Comparison of ENCODE assay signal across 8 cellular contexts in the genomic region with DNA sequence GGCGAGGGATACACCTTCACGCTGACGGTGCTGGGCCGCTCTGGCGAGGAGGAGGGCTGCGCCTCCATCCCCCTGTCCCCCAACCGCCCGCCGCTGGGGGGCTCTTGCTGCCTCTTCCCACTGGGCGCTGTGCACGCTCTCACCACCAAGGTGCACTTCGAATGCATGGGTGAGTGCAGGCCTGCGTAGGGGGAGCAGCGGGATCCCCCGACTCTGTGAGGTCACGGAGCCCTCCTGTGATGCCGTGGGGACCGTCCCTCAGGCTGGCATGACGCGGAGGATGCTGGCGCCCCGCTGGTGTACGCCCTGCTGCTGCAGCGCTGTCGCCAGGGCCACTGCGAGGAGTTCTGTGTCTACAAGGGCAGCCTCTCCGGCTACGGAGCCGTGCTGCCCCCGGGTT. TPM values are rescaled to one million over a fixed set of nuclear protein-coding genes. Genes with fewer than 3 reads are reported as not detected.
DNase-seq lines count a peak whose midpoint lies in the region; ATAC-seq and TF ChIP-seq lines count a peak whose summit lies in the region.
"Not testable (repeated sequence)": the region's sequence is repeated elsewhere in the genome, so short reads cannot be mapped to it uniquely, and the experiment has no call there.

No MANE protein-coding gene starts in this region.

- TF ChIP-seq CTCF in BE2C (IDR thresholded peaks at IDR 0.05; ENCODE audit: low read depth, low read length); brain microvascular endothelial cell (IDR thresholded peaks at IDR 0.05; ENCODE audit: low read depth, low read length, missing control alignments); mucosa of descending colon (IDR thresholded peaks at IDR 0.05); transverse colon (IDR thresholded peaks at IDR 0.05): not testable (repeated sequence)

- H3K27ac ChIP-seq in brain microvascular endothelial cell, transverse colon: not testable (repeated sequence)

- TF ChIP-seq EP300 in transverse colon (IDR thresholded peaks at IDR 0.05; ENCODE audit: low read depth), result not testable (repeated sequence)

- in situ Hi-C loops in brain microvascular endothelial cell (cut with HindIII; ENCODE audit: low pct_ligation_motif_present, low sequenced_read_pairs); transverse colon (cut with MboI; ENCODE audit: low pct_ligation_motif_present in 1 of 4, low pct_unique_long_range_greater_than_20kb in 1 of 4, low sequenced_read_pairs in 3 of 4): not testable (repeated sequence)

- not testable (repeated sequence) for TF ChIP-seq POLR2A in transverse colon (IDR thresholded peaks at IDR 0.05)

- no CpG with 5 or more reads among the region's 30 CpGs for WGBS in transverse colon (ENCODE audit: low coverage in 1 of 2), 2 donors

- not testable (repeated sequence) for ATAC-seq in left lobe of liver, mucosa of descending colon, sciatic nerve

- H3K4me1 ChIP-seq in BE2C; mucosa of descending colon (ENCODE audit: low read depth); transverse colon: not testable (repeated sequence)

- H3K27me3 ChIP-seq in BE2C; brain microvascular endothelial cell (replicated peaks); transverse colon: not testable (repeated sequence)

- not testable (repeated sequence) for H3K4me3 ChIP-seq in BE2C (ENCODE audit: low read depth, low read length); brain microvascular endothelial cell (ENCODE audit: low read depth, low read length); mucosa of descending colon; transverse colon

- DNase-seq in BE2C (peak; percentile 1), brain microvascular endothelial cell (peak; percentile 0), cardiac septum (ENCODE audit: low spot score) (peak; percentile 66), left lobe of liver (ENCODE audit: low spot score) (peak; percentile 16), mucosa of descending colon (peak in 2 of 3 donors; percentile 7 to 30), sciatic nerve (ENCODE audit: low spot score) (peak; percentile 40), transverse colon (peak; percentile 4)
- peak; percentile 1 for DNase-seq in activated CD4-positive, alpha-beta T cell treated with anti-CD3 and anti-CD28 coated beads for 48 hours

- intact Hi-C loops in cardiac septum (cut with DNase I); mucosa of descending colon (cut with DNase I, micrococcal nuclease); sciatic nerve (cut with DNase I); transverse colon (cut with DNase I; ENCODE audit: low total_unique reads): not testable (repeated sequence)

- not testable (repeated sequence) for H3K9me3 ChIP-seq in BE2C, mucosa of descending colon, transverse colon

- not testable (repeated sequence) for H3K36me3 ChIP-seq in BE2C; brain microvascular endothelial cell (replicated peaks); mucosa of descending colon (ENCODE audit: low read depth); transverse colon

RNA-seq across cellular contexts. Expression of a gene that starts 54.2 kb away (rescaled TPM):
- 3.1 TPM for polyA plus RNA-seq in BE2C (2012; ENCODE audit: insufficient read depth, insufficient read length, low read depth)
- total RNA-seq in cardiac septum (5.5 TPM), left lobe of liver (2.4 TPM), mucosa of descending colon (1 to 10 TPM; 4.1 to 8.8 (median 4.6) TPM), sciatic nerve (17.6 TPM), transverse colon (10 to 100 TPM in 1 of 4 donors, 1 to 10 TPM in 2, not detected in 1; 7.2 to 88.6 (median 8.3) TPM)

Comparison
In these comparisons a context has a peak if more than half of its experiments do, and no peak if none do; other contexts are left out.
1. DNase-seq: peak in every context shown above with its lines; median percentile 66 in cardiac septum; 40 in sciatic nerve; 18 in mucosa of descending colon; 16 in left lobe of liver; 4 in transverse colon; 1 in BE2C; 1 in activated CD4-positive, alpha-beta T cell treated with anti-CD3 and anti-CD28 coated beads for 48 hours; 0 in brain microvascular endothelial cell.